7 cellular contexts compared by ENCODE assay signal in the genomic region with DNA sequence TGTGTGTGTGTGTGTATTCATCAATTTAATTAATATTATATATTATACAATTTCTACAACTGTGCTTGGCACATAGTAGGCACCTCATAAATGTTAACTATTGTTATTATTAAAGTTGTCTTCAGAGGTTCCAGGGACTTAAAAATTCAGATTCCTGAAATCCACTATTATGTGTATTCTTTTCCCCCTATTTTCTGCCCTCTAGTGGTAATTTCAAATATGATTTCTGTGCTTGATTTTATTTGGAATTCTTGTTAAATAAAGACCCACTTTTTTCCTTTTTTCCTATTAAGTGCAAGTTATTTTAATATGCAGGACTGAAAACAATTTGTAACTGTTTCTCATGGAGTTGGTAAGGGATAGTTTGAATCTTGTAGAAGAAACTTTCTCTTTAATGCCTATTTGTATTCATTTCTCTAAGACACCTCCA.
DNase-seq lines count a peak whose midpoint lies in the region; FAIRE-seq and TF ChIP-seq lines count a peak whose summit lies in the region.
"Not testable (repeated sequence)": the region's sequence is repeated elsewhere in the genome, so short reads cannot be mapped to it uniquely, and the experiment has no call there.

No MANE protein-coding gene starts in this region.

- intact Hi-C loops in ascending aorta (cut with DNase I): not testable (repeated sequence)

- not testable (repeated sequence) for H3K4me3 ChIP-seq in OCI-LY3 (ENCODE audit: low read length); ascending aorta; neural cell (ENCODE audit: low read length)

- not testable (repeated sequence) for H3F3A ChIP-seq in neural cell (ENCODE audit: insufficient read depth, low read length, poor library complexity, severe bottlenecking)

- peaks cover 5 to 20% of the 10 kb centered on the region in 2 donors for H3K4me1 Mint-ChIP-seq in immature natural killer cell

- FAIRE-seq in endometrium (lab: Jason Lieb, UNC): peak; percentile 82

- not testable (repeated sequence) for H4K20me1 ChIP-seq in OCI-LY3 (ENCODE audit: insufficient read depth, low read length); neural cell (ENCODE audit: insufficient read depth)

- not testable (repeated sequence) for H3K9me2 ChIP-seq in neural cell (ENCODE audit: insufficient read depth, low read length)

- not testable (repeated sequence) for H3K27ac Mint-ChIP-seq in immature natural killer cell

- H3K4me3 Mint-ChIP-seq in immature natural killer cell: not testable (repeated sequence)

- not testable (repeated sequence) for H2AFZ ChIP-seq in OCI-LY3 (ENCODE audit: low read depth, low read length); neural cell (ENCODE audit: low read depth, low read length)

- not testable (repeated sequence) for H3K27me3 ChIP-seq in OCI-LY3 (ENCODE audit: low read depth, low read length); ascending aorta; neural cell (ENCODE audit: insufficient read depth, low read depth, low read length)

- TF ChIP-seq CTCF in LNCAP (IDR thresholded peaks at IDR 0.05): peak; percentile 35; the same call in 1 of the 2 replicates
- peak; percentile 43 for TF ChIP-seq CTCF in OCI-LY3 (IDR thresholded peaks at IDR 0.05; ENCODE audit: low read depth, low read length)
- peak in 2 of 3 experiments; percentile 28 to 29 for TF ChIP-seq CTCF in ascending aorta (IDR thresholded peaks at IDR 0.05)
- peak; percentile 39 for TF ChIP-seq CTCF in neural cell (IDR thresholded peaks at IDR 0.05; ENCODE audit: poor library complexity, severe bottlenecking)

- not testable (repeated sequence) for H3K36me3 ChIP-seq in OCI-LY3 (replicated peaks; ENCODE audit: low read depth, low read length); ascending aorta; neural cell (ENCODE audit: insufficient read depth, low read length)

- not testable (repeated sequence) for TF ChIP-seq RAD21 in neural cell (conservative IDR thresholded peaks at IDR 0.05)

- not testable (repeated sequence) for H3K79me2 ChIP-seq in OCI-LY3 (ENCODE audit: low read length); neural cell (replicated peaks; ENCODE audit: insufficient read depth, low read length)

- not testable (repeated sequence) for H3K4me2 ChIP-seq in OCI-LY3 (ENCODE audit: low read length); neural cell (ENCODE audit: low read length)

- TF ChIP-seq EP300 in neural cell (conservative IDR thresholded peaks at IDR 0.05; ENCODE audit: poor library complexity, severe bottlenecking): not testable (repeated sequence)

- H3K4me1 ChIP-seq in OCI-LY3 (ENCODE audit: low read length); ascending aorta: not testable (repeated sequence)

- H3K27me3 Mint-ChIP-seq in immature natural killer cell (ENCODE audit: low read depth in 3 of 3): not testable (repeated sequence)

- DNase-seq in DMS53 (lab: John Stamatoyannopoulos, UW) (peak; percentile 45), immature natural killer cell (peak; percentile 12 to 20 (median 13))
- not testable (repeated sequence) for DNase-seq in ascending aorta (ENCODE audit: low spot score in 2 of 2)

- H3K9me3 Mint-ChIP-seq in immature natural killer cell: not testable (repeated sequence)

- H3K27ac ChIP-seq in OCI-LY3 (ENCODE audit: low read length); ascending aorta; neural cell (ENCODE audit: low read length): not testable (repeated sequence)

- H3K9me3 ChIP-seq in OCI-LY3 (ENCODE audit: insufficient read depth, low read length); ascending aorta; neural cell (ENCODE audit: low read length): not testable (repeated sequence)

- H3K9ac ChIP-seq in OCI-LY3 (ENCODE audit: low read length); neural cell (ENCODE audit: low read length): not testable (repeated sequence)

- H3K36me3 Mint-ChIP-seq in immature natural killer cell: not testable (repeated sequence)
